Comparison of ENCODE assay signal across 11 cellular contexts in the genomic region with DNA sequence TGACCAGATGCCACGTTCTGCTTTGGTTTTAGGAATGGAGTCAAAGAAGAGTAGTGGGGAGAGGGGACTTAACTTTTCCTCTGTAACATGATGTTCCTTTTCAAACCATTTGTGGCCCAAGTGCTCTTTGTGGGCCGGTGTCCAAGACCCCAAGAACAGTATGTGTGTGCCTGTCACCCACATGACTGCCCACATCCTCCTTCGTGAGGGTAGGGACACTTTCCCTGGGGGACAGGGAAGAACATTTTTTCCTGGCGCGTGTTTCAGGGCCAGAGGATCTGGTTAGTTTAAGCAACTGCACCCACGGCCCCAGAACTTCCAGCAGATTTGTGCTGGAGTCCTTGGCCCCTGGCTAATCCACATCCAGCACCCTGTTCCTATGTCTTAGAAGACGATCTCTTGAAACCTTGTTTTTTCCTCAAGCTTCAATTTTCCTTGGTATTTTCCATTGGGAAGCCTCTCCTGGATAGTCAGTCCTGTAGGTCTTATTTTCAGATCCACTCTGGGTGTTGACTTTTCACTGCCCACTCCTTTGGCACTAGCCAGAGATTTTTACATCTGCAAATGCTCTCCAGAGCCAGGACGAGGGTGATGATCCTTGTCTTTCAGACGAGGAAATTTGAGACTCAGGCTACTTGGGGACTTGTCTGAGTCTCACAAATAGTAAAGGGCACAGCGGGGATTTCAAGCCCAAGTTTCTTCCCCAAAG. TPM values are rescaled to one million over a fixed set of nuclear protein-coding genes. Genes with fewer than 3 reads are reported as not detected.
A peak's percentile ranks its signal among the peaks of the same experiment; 100 is the strongest.
DNase-seq lines count a peak whose midpoint lies in the region; ATAC-seq, FAIRE-seq and TF ChIP-seq lines count a peak whose summit lies in the region.
"Had no signal": no experiment of that assay in that cellular context is flagged by ENCODE, and none has a peak within 500 bp of the region (broad histone marks: within the 10 kb centered on the region; RNA-seq: fewer than 3 reads in every experiment).

No MANE protein-coding gene starts in this region.

- H3K9ac ChIP-seq in GM12878 (ENCODE audit: control insufficient read depth, insufficient read depth, low read length) = no peak overlapping the region

- POLR2A ChIA-PET in GM12878 (lab: Charles Lee) = interaction anchor here (0.5 to 3.2 kb wide), 3 partner anchors 35 to 95 kb away, joined by 3 to 11 read pairs (median 8); partner anchors contain the start of gene HNRNPUL1

- peaks cover 10% of the 10 kb centered on the region for H3K79me2 ChIP-seq in GM12878 (ENCODE audit: control insufficient read depth, insufficient read depth, low read length)

- ATAC-seq in GM12878 = no peak
- no peak for ATAC-seq in memory B cell (ENCODE audit: low read depth)
- ATAC-seq in GM21529 (IDR thresholded peaks at IDR 0.05; ENCODE audit: unreplicated experiment) = no peak

- H3K9me3 Mint-ChIP-seq in T-helper 2 cell treated with Interferon-gamma antibody and Interleukin-4, amounts not matched to agents 5 μg/mL and 100 μg/mL, for 36 hours = no peaks in the 10 kb centered on the region
- H3K9me3 Mint-ChIP-seq in memory B cell = no peaks in the 10 kb centered on the region

- H3K4me2 ChIP-seq in GM12878 (ENCODE audit: control insufficient read depth, insufficient read depth) = no peak overlapping the region

- CTCF ChIA-PET in GM12878 (lab: Yijun Ruan, JAX) = interaction anchor here (0.6 to 7.5 kb wide), 5 partner anchors 9 to 140 kb away, joined by 3 to 50 read pairs (median 3); no protein-coding TSS in a partner anchor

- no peaks in the 10 kb centered on the region for H3K27me3 ChIP-seq in GM12878 (replicated peaks in 1 of 2; ENCODE audit: control insufficient read depth in 2 of 2, insufficient read depth in 2 of 2, low read length in 1 of 2)
- H3K27me3 ChIP-seq in testis = no peaks in the 10 kb centered on the region

- peaks cover 77% of the 10 kb centered on the region for H3K4me1 Mint-ChIP-seq in T-helper 2 cell treated with Interferon-gamma antibody and Interleukin-4, amounts not matched to agents 5 μg/mL and 100 μg/mL, for 36 hours (ENCODE audit: low read depth)
- peaks cover 45% of the 10 kb centered on the region for H3K4me1 Mint-ChIP-seq in memory B cell

- in situ Hi-C loops in GM12878 (cut with MboI) = no loop called here

- H3K4me1 ChIP-seq in GM12878 (ENCODE audit: control insufficient read depth, insufficient read depth, low read length) (peaks cover 66% of the 10 kb centered on the region), testis (peaks cover 33% of the 10 kb centered on the region)

- TF ChIP-seq RAD21 in GM12878 (IDR thresholded peaks at IDR 0.05; ENCODE audit: insufficient read depth, low read depth, low read length) = no peak

- RAD21 ChIA-PET in GM12878 (lab: Charles Lee; ENCODE audit: unreplicated experiment) = interaction anchor here (1.5 to 3.4 kb wide), 3 partner anchors 9 to 95 kb away, joined by 4 to 23 read pairs (median 6); no protein-coding TSS in a partner anchor

- WGBS in GM12878 (ENCODE audit: insufficient coverage, insufficient replicate concordance, low lambda C conversion rate, missing lambda C conversion rate) = 83% methylated on average over 10 of the region's 10 CpGs
- WGBS in testis, 2 donors = 43 to 46% methylated on average over 10 of the region's 10 CpGs

- no peaks in the 10 kb centered on the region for H3K9me3 ChIP-seq in GM12878 (replicated peaks; ENCODE audit: control insufficient read depth, insufficient read depth, low read length)
- no peaks in the 10 kb centered on the region for H3K9me3 ChIP-seq in testis

- peaks cover 51 to 55% of the 10 kb centered on the region in 2 experiments for H3K36me3 ChIP-seq in GM12878 (ENCODE audit: control insufficient read depth in 2 of 2, insufficient read depth in 2 of 2, low read length in 1 of 2)
- peaks cover 3% of the 10 kb centered on the region for H3K36me3 ChIP-seq in testis (ENCODE audit: low read depth, missing control alignments)

- no TSS peak for BruUV-seq in GM12878 (replicated peaks; lab: Mats Ljungman, UMichigan)

- H3K27me3 Mint-ChIP-seq in T-helper 2 cell treated with Interferon-gamma antibody and Interleukin-4, amounts not matched to agents 5 μg/mL and 100 μg/mL, for 36 hours (ENCODE audit: low read depth) = no peaks in the 10 kb centered on the region
- H3K27me3 Mint-ChIP-seq in memory B cell = no peaks in the 10 kb centered on the region

- no peak for TF ChIP-seq EP300 in GM12878 (IDR thresholded peaks at IDR 0.05; ENCODE audit: borderline replicate concordance in 1 of 2, control insufficient read depth in 1 of 2, low read depth in 2 of 2, low read length in 2 of 2)

- no peak overlapping the region for H3K4me3 Mint-ChIP-seq in T-helper 2 cell treated with Interferon-gamma antibody and Interleukin-4, amounts not matched to agents 5 μg/mL and 100 μg/mL, for 36 hours
- no peak overlapping the region for H3K4me3 Mint-ChIP-seq in memory B cell

- TF ChIP-seq POLR2A in GM12878 (IDR thresholded peaks at IDR 0.05; ENCODE audit: low read depth, low read length) = no peak
- no peak for TF ChIP-seq POLR2A in testis (IDR thresholded peaks at IDR 0.05)

- H3K27ac Mint-ChIP-seq in T-helper 2 cell treated with Interferon-gamma antibody and Interleukin-4, amounts not matched to agents 5 μg/mL and 100 μg/mL, for 36 hours = peak overlapping the region; percentile 76
- H3K27ac Mint-ChIP-seq in memory B cell = peak overlapping the region; percentile 100

- intact Hi-C loops in GM12878 (cut with micrococcal nuclease; ENCODE audit: unreplicated experiment) = no loop called here
- intact Hi-C loops in testis (cut with DNase I; ENCODE audit: low total_unique reads) = no loop called here

- no peak for DNase-seq in T-helper 2 cell treated with Interferon-gamma antibody and Interleukin-4, amounts not matched to agents 5 μg/mL and 100 μg/mL, for 36 hours (ENCODE audit: low spot score)
- DNase-seq in T-helper 2 cell (no peak), GM12878 (ENCODE audit: low read depth, low spot score) (no peak), memory B cell (ENCODE audit: low spot score in 2 of 2) (no peak), testis (peak; percentile 49), DMS79 (lab: John Stamatoyannopoulos, UW) (no peak)
- DNase-seq in stimulated activated CD4-positive, alpha-beta T cell treated with anti-CD3 and anti-CD28 coated beads, Interleukin-15, amount 100 ng/mL, for 24 hours = no peak
- DNase-seq: activated CD4-positive, CD25-positive, alpha-beta regulatory T cell treated with anti-CD3 and anti-CD28 coated beads, Interleukin-2, amount 50 U/mL, for 72 hours; occipital lobe had no signal

- TF ChIP-seq CTCF in GM12878 (IDR thresholded peaks at IDR 0.05 in 2 of 3, conservative IDR thresholded peaks at IDR 0.05 in 1 of 3; ENCODE audit: control insufficient read depth in 2 of 3, extremely low read depth in 1 of 3, insufficient read depth in 1 of 3, low read depth in 3 of 3, low read length in 3 of 3) (no peak), testis (IDR thresholded peaks at IDR 0.05) (peak in 1 of 3 experiments; percentile 1)

- no peak overlapping the region for H2AFZ ChIP-seq in GM12878 (ENCODE audit: control insufficient read depth, low read depth, low read length)

- H3K36me3 Mint-ChIP-seq in T-helper 2 cell treated with Interferon-gamma antibody and Interleukin-4, amounts not matched to agents 5 μg/mL and 100 μg/mL, for 36 hours (ENCODE audit: low read depth) = peaks cover 91% of the 10 kb centered on the region
- peaks cover 26% of the 10 kb centered on the region for H3K36me3 Mint-ChIP-seq in memory B cell

- peak overlapping the region; percentile 95 for H3K27ac ChIP-seq in GM12878 (ENCODE audit: control insufficient read depth, insufficient read depth)
- H3K27ac ChIP-seq in testis = peak overlapping the region in 1 of 2 donors; percentile 81
- H3K27ac ChIP-seq: epithelial cell of prostate had no signal

- SMC1A ChIA-PET in GM12878 (lab: Charles Lee; ENCODE audit: uncharacterized antibody, unreplicated experiment) = interaction anchor here (0.6 to 4.1 kb wide), 4 partner anchors 9 to 65 kb away, joined by 3 to 36 read pairs (median 12); partner anchors contain the start of genes B9D2 and HNRNPUL1

- no peak for FAIRE-seq in GM12878 (lab: Jason Lieb, UNC)

- no peaks in the 10 kb centered on the region for H4K20me1 ChIP-seq in GM12878 (ENCODE audit: control insufficient read depth, insufficient read depth)

- no peak overlapping the region for H3K4me3 ChIP-seq in GM12878
- no peak overlapping the region for H3K4me3 ChIP-seq in testis

RNA-seq across cellular contexts. Expression of gene CCDC97, which starts 10.8 kb away (rescaled TPM):
- total RNA-seq in GM12878 (2013; cell fraction: nucleolus; rRNA removed) = 17.5 and 19.3 TPM in 2 replicates
- total RNA-seq in GM12878 (2014; rRNA removed) (14.4 and 18.3 TPM in 2 replicates), GM12878 (2014; rRNA removed; fragmentation: Illumina TruSeq; extraction: Trizol) (7.0 and 8.8 TPM in 2 replicates), GM12878 (2021) (32.9 and 34.1 TPM in 2 replicates), testis (10 to 100 TPM; 36.2 to 40.2 TPM)
- polyA plus RNA-seq in GM12878 (2011; ENCODE audit: low read depth) = 8.9 TPM
- polyA plus RNA-seq in GM12878 (2011; rRNA removed) (4.3 and 9.2 TPM in 2 replicates), GM12878 (2014; fragmentation: Illumina TruSeq; extraction: Trizol) (11.0 and 19.4 TPM in 2 replicates), GM12878 (2014; fragmentation: Nextera tagmentation; extraction: Ambion mirVana) (1 to 10 TPM; 1.8 to 2.4 TPM), GM12878 (2014; rRNA removed) (24.4 and 28.1 TPM in 2 replicates), GM12878 (2016; fragmentation: Nextera tagmentation; extraction: Ambion mirVana) (10 to 100 TPM; 27.3 to 29.5 TPM), testis (ENCODE audit: insufficient read depth, low read depth, low replicate concordance) (57.8 TPM)
- polyA plus RNA-seq in GM12878 (2011; cell fraction: cytosol; rRNA removed) = 11.4 and 12.1 TPM in 2 replicates
- 9.0 and 12.7 TPM in 2 replicates for polyA plus RNA-seq in GM12878 (2011; cell fraction: nucleus; rRNA removed)
- polyA plus RNA-seq in GM12878 (2012) = 17.3 and 22.2 TPM in 2 replicates
- 6.9 and 14.5 TPM in 2 replicates for polyA minus RNA-seq in GM12878 (2011; rRNA and poly(A)+ RNA removed)
- 6.1 and 8.8 TPM in 2 replicates for polyA minus RNA-seq in GM12878 (2011; cell fraction: cytosol; rRNA and poly(A)+ RNA removed)
- 5.0 and 12.9 TPM in 2 replicates for polyA minus RNA-seq in GM12878 (2011; cell fraction: nucleus; rRNA and poly(A)+ RNA removed)

RNA-seq across cellular contexts. Expression of gene HNRNPUL1, which starts 35.0 kb away (rescaled TPM):
- total RNA-seq in GM12878 (2013; cell fraction: nucleolus; rRNA removed) = 152 and 164 TPM in 2 replicates
- total RNA-seq in GM12878 (2014; rRNA removed) = 96.3 and 101 TPM in 2 replicates
- total RNA-seq in GM12878 (2014; rRNA removed; fragmentation: Illumina TruSeq; extraction: Trizol) = 88.8 and 100 TPM in 2 replicates
- total RNA-seq in GM12878 (2021) = 276 TPM in 2 replicates
- 52.2 TPM for polyA plus RNA-seq in GM12878 (2011; ENCODE audit: low read depth)
- 37.7 and 61.7 TPM in 2 replicates for polyA plus RNA-seq in GM12878 (2011; rRNA removed)
- 46.3 and 65.1 TPM in 2 replicates for polyA plus RNA-seq in GM12878 (2011; cell fraction: cytosol; rRNA removed)
- 49.1 and 66.4 TPM in 2 replicates for polyA plus RNA-seq in GM12878 (2011; cell fraction: nucleus; rRNA removed)
- polyA plus RNA-seq in GM12878 (2012) = 120 and 147 TPM in 2 replicates
- 149 and 175 TPM in 2 replicates for polyA plus RNA-seq in GM12878 (2014; fragmentation: Illumina TruSeq; extraction: Trizol)
- 10 to 100 TPM; 11.1 to 26.3 TPM for polyA plus RNA-seq in GM12878 (2014; fragmentation: Nextera tagmentation; extraction: Ambion mirVana)
- 132 and 168 TPM in 2 replicates for polyA plus RNA-seq in GM12878 (2014; rRNA removed)
- 100 to 1,000 TPM; 178 to 185 TPM for polyA plus RNA-seq in GM12878 (2016; fragmentation: Nextera tagmentation; extraction: Ambion mirVana)
- 58.4 and 63.7 TPM in 2 replicates for polyA minus RNA-seq in GM12878 (2011; rRNA and poly(A)+ RNA removed)
- 38.7 and 41.0 TPM in 2 replicates for polyA minus RNA-seq in GM12878 (2011; cell fraction: cytosol; rRNA and poly(A)+ RNA removed)
- 36.3 and 72.3 TPM in 2 replicates for polyA minus RNA-seq in GM12878 (2011; cell fraction: nucleus; rRNA and poly(A)+ RNA removed)
- 100 to 1,000 TPM; 192 to 197 TPM for total RNA-seq in testis
- polyA plus RNA-seq in testis (ENCODE audit: insufficient read depth, low read depth, low replicate concordance) = 230 TPM

RNA-seq across cellular contexts. Expression of gene TGFB1, which starts 54.5 kb away (rescaled TPM):
- total RNA-seq in GM12878 (2013; cell fraction: nucleolus; rRNA removed) = 51.1 and 51.2 TPM in 2 replicates
- total RNA-seq in GM12878 (2014; rRNA removed) = 10.4 and 14.5 TPM in 2 replicates
- total RNA-seq in GM12878 (2014; rRNA removed; fragmentation: Illumina TruSeq; extraction: Trizol) = 14.2 and 14.4 TPM in 2 replicates
- total RNA-seq in GM12878 (2021) = 117 and 120 TPM in 2 replicates
- 36.8 TPM for polyA plus RNA-seq in GM12878 (2011; ENCODE audit: low read depth)
- polyA plus RNA-seq in GM12878 (2011; rRNA removed) = 3.6 and 5.9 TPM in 2 replicates
- polyA plus RNA-seq in GM12878 (2011; cell fraction: cytosol; rRNA removed) = 17.2 and 17.9 TPM in 2 replicates
- polyA plus RNA-seq in GM12878 (2011; cell fraction: nucleus; rRNA removed) = 29.4 and 38.3 TPM in 2 replicates
- 75.0 and 80.1 TPM in 2 replicates for polyA plus RNA-seq in GM12878 (2012)
- polyA plus RNA-seq in GM12878 (2014; fragmentation: Illumina TruSeq; extraction: Trizol) = 10.0 and 24.3 TPM in 2 replicates
- polyA plus RNA-seq in GM12878 (2014; fragmentation: Nextera tagmentation; extraction: Ambion mirVana) = under 1 TPM; 0.23 to 0.37 TPM
- polyA plus RNA-seq in GM12878 (2014; rRNA removed) = 33.3 and 48.2 TPM in 2 replicates
- 1 to 10 TPM; 7.1 to 7.5 TPM for polyA plus RNA-seq in GM12878 (2016; fragmentation: Nextera tagmentation; extraction: Ambion mirVana)
- polyA minus RNA-seq in GM12878 (2011; rRNA and poly(A)+ RNA removed) = 13.9 and 21.5 TPM in 2 replicates
- 36.7 and 56.1 TPM in 2 replicates for polyA minus RNA-seq in GM12878 (2011; cell fraction: cytosol; rRNA and poly(A)+ RNA removed)
- 11.5 and 21.3 TPM in 2 replicates for polyA minus RNA-seq in GM12878 (2011; cell fraction: nucleus; rRNA and poly(A)+ RNA removed)
- total RNA-seq in testis = 10 to 100 TPM; 12.7 to 17.0 TPM
- 19.8 TPM for polyA plus RNA-seq in testis (ENCODE audit: insufficient read depth, low read depth, low replicate concordance)
